Comparison of ENCODE assay signal across 8 cellular contexts in the genomic region with DNA sequence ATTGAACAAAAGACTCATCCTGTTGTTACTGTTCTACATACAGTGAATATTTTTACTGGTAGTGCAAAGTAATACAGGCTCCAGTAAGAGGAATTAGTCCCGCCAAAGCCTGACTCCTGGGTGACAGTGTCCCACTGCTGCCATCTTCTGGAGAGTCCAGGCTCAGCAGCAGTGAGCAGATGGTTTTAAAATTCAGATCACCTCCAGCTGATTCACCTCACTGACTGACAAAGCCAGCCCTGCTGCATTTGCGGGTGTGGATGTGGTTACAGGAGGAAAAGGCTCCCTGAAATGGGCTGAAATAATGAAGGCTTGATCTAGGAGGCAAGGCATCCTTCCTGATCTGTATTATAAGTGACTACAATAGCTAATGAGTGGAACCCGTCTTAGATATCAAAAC. TPM values are rescaled to one million over a fixed set of nuclear protein-coding genes. Genes with fewer than 3 reads are reported as not detected.
DNase-seq lines count a peak whose midpoint lies in the region; ATAC-seq and FAIRE-seq lines count a peak whose summit lies in the region.

No MANE protein-coding gene starts in this region.

- CTCF ChIA-PET in activated CD4-positive, alpha-beta memory T cell treated with anti-CD3 and anti-CD28 coated beads for 36 hours (lab: Charles Lee): interaction anchor here (0.6 to 3.6 kb wide), 16 partner anchors 8 to 359 kb away, joined by 3 to 32 read pairs (median 4); no protein-coding TSS in a partner anchor

- ATAC-seq in HG03442 (IDR thresholded peaks at IDR 0.05; ENCODE audit: unreplicated experiment) (peak; percentile 53), memory B cell (ENCODE audit: low read depth) (peak; percentile 96)
- peak; percentile 51 for ATAC-seq in effector memory CD8-positive, alpha-beta T cell (replicated peaks)

- H3K4me1 Mint-ChIP-seq in activated CD4-positive, alpha-beta memory T cell treated with anti-CD3 and anti-CD28 coated beads for 36 hours (ENCODE audit: low read depth): no peaks in the 10 kb centered on the region
- no peaks in the 10 kb centered on the region for H3K4me1 Mint-ChIP-seq in effector memory CD8-positive, alpha-beta T cell (ENCODE audit: low read depth in 2 of 2)
- H3K4me1 Mint-ChIP-seq in memory B cell: no peaks in the 10 kb centered on the region

- H3K4me3 Mint-ChIP-seq in activated CD4-positive, alpha-beta memory T cell treated with anti-CD3 and anti-CD28 coated beads for 36 hours: no peak overlapping the region
- H3K4me3 Mint-ChIP-seq in effector memory CD8-positive, alpha-beta T cell: no peak overlapping the region
- H3K4me3 Mint-ChIP-seq in memory B cell: no peak overlapping the region

- no peaks in the 10 kb centered on the region for H3K9me3 Mint-ChIP-seq in activated CD4-positive, alpha-beta memory T cell treated with anti-CD3 and anti-CD28 coated beads for 36 hours
- H3K9me3 Mint-ChIP-seq in effector memory CD8-positive, alpha-beta T cell: no peaks in the 10 kb centered on the region
- no peaks in the 10 kb centered on the region for H3K9me3 Mint-ChIP-seq in memory B cell

- H3K27ac Mint-ChIP-seq in activated CD4-positive, alpha-beta memory T cell treated with anti-CD3 and anti-CD28 coated beads for 36 hours: no peak overlapping the region
- no peak overlapping the region for H3K27ac Mint-ChIP-seq in effector memory CD8-positive, alpha-beta T cell
- no peak overlapping the region for H3K27ac Mint-ChIP-seq in memory B cell

- intact Hi-C loops in activated CD4-positive, alpha-beta memory T cell treated with anti-CD3 and anti-CD28 coated beads for 36 hours (cut with micrococcal nuclease): loop anchor here (1.0 to 2.0 kb wide), 2 partner anchors 29 to 109 kb away; no protein-coding TSS in a partner anchor

- peaks cover 19% of the 10 kb centered on the region for H3K27me3 Mint-ChIP-seq in activated CD4-positive, alpha-beta memory T cell treated with anti-CD3 and anti-CD28 coated beads for 36 hours
- H3K27me3 Mint-ChIP-seq in effector memory CD8-positive, alpha-beta T cell: peaks cover 43 to 53% of the 10 kb centered on the region in 2 donors
- peaks cover 13% of the 10 kb centered on the region for H3K27me3 Mint-ChIP-seq in memory B cell

- DNase-seq in AG08396 (ENCODE audit: low spot score) (peak; percentile 74), GM18507 (ENCODE audit: extremely low spot score, insufficient read length, low read depth) (peak; percentile 44), NCI-H748 treated with DMSO at 0.1 percent for 48 hours (lab: John Stamatoyannopoulos, UW) (peak; percentile 89), memory B cell (ENCODE audit: low spot score in 2 of 2) (peak; percentile 68 to 73)
- DNase-seq in activated CD4-positive, alpha-beta memory T cell treated with anti-CD3 and anti-CD28 coated beads for 36 hours: peak; percentile 79
- peak; percentile 11 to 36 (median 16) for DNase-seq in effector memory CD8-positive, alpha-beta T cell
- peak; percentile 75 for DNase-seq in stimulated activated CD8-positive, alpha-beta memory T cell treated with anti-CD3 and anti-CD28 coated beads, Interleukin-4, amount 100 ng/mL, for 48 hours

- POLR2A ChIA-PET in activated CD4-positive, alpha-beta memory T cell treated with anti-CD3 and anti-CD28 coated beads for 36 hours (lab: Charles Lee): no interaction called here

- no peaks in the 10 kb centered on the region for H3K36me3 Mint-ChIP-seq in activated CD4-positive, alpha-beta memory T cell treated with anti-CD3 and anti-CD28 coated beads for 36 hours
- H3K36me3 Mint-ChIP-seq in effector memory CD8-positive, alpha-beta T cell (ENCODE audit: insufficient read depth): peaks cover 2% of the 10 kb centered on the region
- no peaks in the 10 kb centered on the region for H3K36me3 Mint-ChIP-seq in memory B cell

- FAIRE-seq in GM18507 (lab: Jason Lieb, UNC): peak; percentile 88

RNA-seq across cellular contexts. Expression of a gene that starts 18.3 kb away (rescaled TPM):
- 1 to 10 TPM in 1 of 2 experiments, under 1 TPM in 1; 0.81 to 1.3 TPM for total RNA-seq in activated CD4-positive, alpha-beta memory T cell treated with anti-CD3 and anti-CD28 coated beads for 36 hours

RNA-seq across cellular contexts. Expression of a gene that starts 57.9 kb away (rescaled TPM):
- not detected for total RNA-seq in activated CD4-positive, alpha-beta memory T cell treated with anti-CD3 and anti-CD28 coated beads for 36 hours

Comparison
In these comparisons a context has a peak if more than half of its experiments do, and no peak if none do; other contexts are left out.
1. Peak in every context shown above with its lines: DNase-seq and ATAC-seq.
2. DNase-seq: peak in every context shown above with its lines; median percentile 89 in NCI-H748 treated with DMSO at 0.1 percent for 48 hours; 79 in activated CD4-positive, alpha-beta memory T cell treated with anti-CD3 and anti-CD28 coated beads for 36 hours; 75 in stimulated activated CD8-positive, alpha-beta memory T cell treated with anti-CD3 and anti-CD28 coated beads, Interleukin-4, amount 100 ng/mL, for 48 hours; 74 in AG08396; 70 in memory B cell; 44 in GM18507; 16 in effector memory CD8-positive, alpha-beta T cell.